In genomic region chr4:80005863-80006262, GRCh38 we compare ENCODE assay signal across 10 cellular contexts.
DNase-seq lines count a peak whose midpoint lies in the region; ATAC-seq and TF ChIP-seq lines count a peak whose summit lies in the region.
"Had no signal": no experiment of that assay in that cellular context is flagged by ENCODE, and none has a peak within 500 bp of the region (broad histone marks: within the 10 kb centered on the region; RNA-seq: fewer than 3 reads in every experiment).

No MANE protein-coding gene starts in this region.

- H3K27ac Mint-ChIP-seq in activated T-helper 2 cell treated with anti-CD3 and anti-CD28 coated beads, Interferon-gamma antibody, Interleukin-2, Interleukin-4, amounts not matched to agents 10 μg/mL and 5 μg/mL and 100 μg/mL, durations not matched to agents 14 hours and 24 hours and 36 hours = peak overlapping the region; percentile 74

- peaks cover 0 to 33% of the 10 kb centered on the region in 2 donors for H3K4me1 ChIP-seq in left lung

- intact Hi-C loops in activated T-helper 2 cell treated with anti-CD3 and anti-CD28 coated beads, Interferon-gamma antibody, Interleukin-2, Interleukin-4, amounts not matched to agents 10 μg/mL and 5 μg/mL and 100 μg/mL, durations not matched to agents 14 hours and 24 hours and 36 hours (cut with micrococcal nuclease) = loop anchor here (2.0 to 5.0 kb wide), 8 partner anchors 67 to 1059 kb away; partner anchors contain the start of gene ANTXR2
- intact Hi-C loops in left lung (cut with DNase I) = no loop called here

- H3K4me3 Mint-ChIP-seq in activated T-helper 2 cell treated with anti-CD3 and anti-CD28 coated beads, Interferon-gamma antibody, Interleukin-2, Interleukin-4, amounts not matched to agents 10 μg/mL and 5 μg/mL and 100 μg/mL, durations not matched to agents 14 hours and 24 hours and 36 hours (ENCODE audit: low read depth) = no peak overlapping the region

- peaks cover 0 to 15% of the 10 kb centered on the region in 2 donors for H3K36me3 ChIP-seq in left lung

- DNase-seq in EH (ENCODE audit: low read depth) (peak; percentile 58), HT1080 (ENCODE audit: low read depth) (peak; percentile 77), left lung (no peak), NCI-H748 (lab: John Stamatoyannopoulos, UW; ENCODE audit: unreplicated experiment) (no peak), GM13977 (ENCODE audit: low spot score) (no peak)
- DNase-seq in activated T-helper 2 cell treated with anti-CD3 and anti-CD28 coated beads, Interferon-gamma antibody, Interleukin-2, Interleukin-4, amounts not matched to agents 10 μg/mL and 5 μg/mL and 100 μg/mL, durations not matched to agents 14 hours and 24 hours and 36 hours (ENCODE audit: low spot score) = no peak
- DNase-seq: activated CD4-positive, alpha-beta T cell treated with anti-CD3 and anti-CD28 coated beads, Interleukin-2, amount 50 U/mL, for 1 hour; brain microvascular endothelial cell; left cardiac atrium had no signal

- H3K9me3 ChIP-seq in left lung = peaks cover 0 to 15% of the 10 kb centered on the region in 2 donors

- peaks cover 37% of the 10 kb centered on the region for H3K9me3 Mint-ChIP-seq in activated T-helper 2 cell treated with anti-CD3 and anti-CD28 coated beads, Interferon-gamma antibody, Interleukin-2, Interleukin-4, amounts not matched to agents 10 μg/mL and 5 μg/mL and 100 μg/mL, durations not matched to agents 14 hours and 24 hours and 36 hours

- no peaks in the 10 kb centered on the region for H3K27me3 Mint-ChIP-seq in activated T-helper 2 cell treated with anti-CD3 and anti-CD28 coated beads, Interferon-gamma antibody, Interleukin-2, Interleukin-4, amounts not matched to agents 10 μg/mL and 5 μg/mL and 100 μg/mL, durations not matched to agents 14 hours and 24 hours and 36 hours (ENCODE audit: low read depth)

- H3K27me3 ChIP-seq in left lung = no peaks in the 10 kb centered on the region
- H3K27me3 ChIP-seq: brain microvascular endothelial cell had no signal

- peaks cover 50% of the 10 kb centered on the region for H3K4me1 Mint-ChIP-seq in activated T-helper 2 cell treated with anti-CD3 and anti-CD28 coated beads, Interferon-gamma antibody, Interleukin-2, Interleukin-4, amounts not matched to agents 10 μg/mL and 5 μg/mL and 100 μg/mL, durations not matched to agents 14 hours and 24 hours and 36 hours (ENCODE audit: low read depth)

- peak; percentile 49 for ATAC-seq in left lung
- no peak for ATAC-seq in HG02588 (IDR thresholded peaks at IDR 0.05; ENCODE audit: unreplicated experiment)

- in situ Hi-C loops in GM13977 (cut with MboI; ENCODE audit: low pct_unique_long_range_greater_than_20kb, low sequenced_read_pairs, unreplicated experiment) = no loop called here

- peaks cover 73% of the 10 kb centered on the region for H3K36me3 Mint-ChIP-seq in activated T-helper 2 cell treated with anti-CD3 and anti-CD28 coated beads, Interferon-gamma antibody, Interleukin-2, Interleukin-4, amounts not matched to agents 10 μg/mL and 5 μg/mL and 100 μg/mL, durations not matched to agents 14 hours and 24 hours and 36 hours (ENCODE audit: low read depth)

- H3K27ac ChIP-seq in left lung = peak overlapping the region in 1 of 2 donors; percentile 35

- no peak overlapping the region for H3K4me3 ChIP-seq in left lung

- TF ChIP-seq CTCF in left lung (IDR thresholded peaks at IDR 0.05) (no peak), GM13977 (IDR thresholded peaks at IDR 0.05; ENCODE audit: extremely low read depth, insufficient read depth, missing control alignments) (no peak)

Comparison
In these comparisons a context has a peak if more than half of its experiments do, and no peak if none do; other contexts are left out.
1. DNase-seq: peak in EH (single experiment) and HT1080 (single experiment); none in activated T-helper 2 cell treated with anti-CD3 and anti-CD28 coated beads, Interferon-gamma antibody, Interleukin-2, Interleukin-4, amounts not matched to agents 10 μg/mL and 5 μg/mL and 100 μg/mL, durations not matched to agents 14 hours and 24 hours and 36 hours (single experiment), left lung (0 of 2), NCI-H748 (single experiment) and GM13977 (single experiment).